ENCODE assay signal across 8 cellular contexts in the genomic region with DNA sequence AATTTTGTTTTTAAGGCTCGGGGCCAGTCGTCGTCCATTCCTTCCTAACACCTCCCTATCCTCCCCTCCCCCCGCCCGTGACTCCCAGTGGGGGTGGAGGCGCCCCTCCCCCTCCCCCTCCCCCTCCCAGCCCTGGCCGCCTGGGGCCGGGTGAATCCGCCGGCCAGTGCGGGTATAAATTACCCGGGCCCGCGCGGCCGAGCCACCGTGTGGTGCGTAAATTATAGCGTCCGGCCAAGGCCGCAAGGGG. TPM values are rescaled to one million over a fixed set of nuclear protein-coding genes. Genes with fewer than 3 reads are reported as not detected.
DNase-seq lines count a peak whose midpoint lies in the region; ATAC-seq and TF ChIP-seq lines count a peak whose summit lies in the region.

No MANE protein-coding gene starts in this region.

- H3F3A ChIP-seq in SK-N-SH (replicated peaks; ENCODE audit: insufficient read depth) = peaks cover 19% of the 10 kb centered on the region

- H3K14ac ChIP-seq in trophoblast cell (ENCODE audit: low read length) = peak overlapping the region; percentile 47

- H3K4me2 ChIP-seq in SK-N-SH = peak overlapping the region; percentile 98
- H3K4me2 ChIP-seq in trophoblast cell (ENCODE audit: low read length) = peak overlapping the region; percentile 87

- no peak overlapping the region for H2BK5ac ChIP-seq in trophoblast cell (ENCODE audit: low read depth, low read length, poor library complexity)

- no peak overlapping the region for H3K23ac ChIP-seq in trophoblast cell (ENCODE audit: low read length)

- H3K9me2 ChIP-seq in SK-N-SH = no peaks in the 10 kb centered on the region

- H3K27me3 ChIP-seq in SK-N-SH (ENCODE audit: insufficient read depth) (no peaks in the 10 kb centered on the region), trophoblast cell (ENCODE audit: insufficient read depth, low read length) (no peaks in the 10 kb centered on the region)

- H4K20me1 ChIP-seq in SK-N-SH (ENCODE audit: insufficient read depth) = peaks cover 30% of the 10 kb centered on the region

- H3K36me3 ChIP-seq in SK-N-SH (replicated peaks in 1 of 2; ENCODE audit: control insufficient read depth in 1 of 2, insufficient read depth in 2 of 2, low read length in 1 of 2) (no peaks in the 10 kb centered on the region), trophoblast cell (ENCODE audit: control insufficient read depth in 1 of 2, insufficient read depth in 2 of 2, low read length in 2 of 2) (no peaks in the 10 kb centered on the region)

- no peak for ATAC-seq in HG03280 (IDR thresholded peaks at IDR 0.05; ENCODE audit: unreplicated experiment)
- no peak for ATAC-seq in HG02798 (IDR thresholded peaks at IDR 0.05; ENCODE audit: poor library complexity, unreplicated experiment)
- ATAC-seq in GM18498 (IDR thresholded peaks at IDR 0.05; ENCODE audit: unreplicated experiment) = no peak

- no peak for DNase-seq in GM12864 (ENCODE audit: low read depth)
- no peak for DNase-seq in SK-N-SH
- DNase-seq in fibroblast of villous mesenchyme (ENCODE audit: low read depth) = peak; percentile 10
- DNase-seq in trophoblast cell = no peak
- no peak for DNase-seq in NK-92 treated with Interleukin-12 subunit alpha and Interleukin-12 subunit beta, amount 100 ng/mL, for 24 hours (lab: John Stamatoyannopoulos, UW)

- H3K4ac ChIP-seq in trophoblast cell (ENCODE audit: low read depth, low read length) = peak overlapping the region; percentile 46

- no peak overlapping the region for H2AK5ac ChIP-seq in trophoblast cell (ENCODE audit: low read length)

- TF ChIP-seq EP300 in SK-N-SH (IDR thresholded peaks at IDR 0.05; ENCODE audit: borderline replicate concordance in 1 of 2, low read depth in 1 of 2, low read length in 1 of 2) = no peak

- POLR2A ChIA-PET in SK-N-SH (lab: Yijun Ruan, JAX) = no interaction called here

- H2AFZ ChIP-seq in SK-N-SH (ENCODE audit: low read depth) (no peak overlapping the region), trophoblast cell (ENCODE audit: insufficient read depth, low read length, poor library complexity) (peak overlapping the region; percentile 38)

- no peaks in the 10 kb centered on the region for H3K9me3 ChIP-seq in SK-N-SH
- no peaks in the 10 kb centered on the region for H3K9me3 ChIP-seq in trophoblast cell (ENCODE audit: insufficient read depth, low read depth, low read length)

- peak overlapping the region; percentile 87 for H2BK120ac ChIP-seq in trophoblast cell (ENCODE audit: insufficient read depth, low read length, poor library complexity)

- H3K9ac ChIP-seq in SK-N-SH = peak overlapping the region; percentile 69
- no peak overlapping the region for H3K9ac ChIP-seq in trophoblast cell (ENCODE audit: low read length)

- peak overlapping the region; percentile 67 for H3K4me3 ChIP-seq in GM12864 (ENCODE audit: low read depth, low read length)
- peak overlapping the region; percentile 57 to 86 for H3K4me3 ChIP-seq in SK-N-SH (ENCODE audit: low read depth in 2 of 2, low read length in 1 of 2)
- peak overlapping the region; percentile 68 for H3K4me3 ChIP-seq in fibroblast of villous mesenchyme (ENCODE audit: low read depth, low read length)
- peak overlapping the region; percentile 57 for H3K4me3 ChIP-seq in trophoblast cell (ENCODE audit: low read depth, low read length)

- no peak for TF ChIP-seq CTCF in GM12864 (IDR thresholded peaks at IDR 0.05; ENCODE audit: low read depth, low read length, missing control alignments)
- no peak for TF ChIP-seq CTCF in SK-N-SH (IDR thresholded peaks at IDR 0.05)
- TF ChIP-seq CTCF in fibroblast of villous mesenchyme (IDR thresholded peaks at IDR 0.05; ENCODE audit: insufficient read depth, low read depth, low read length) = no peak

- H3K27ac ChIP-seq in SK-N-SH (ENCODE audit: low read depth in 2 of 2, low read length in 1 of 2) (peak overlapping the region; percentile 74 to 97), trophoblast cell (ENCODE audit: low read depth, low read length) (peak overlapping the region; percentile 76)

- H2BK12ac ChIP-seq in trophoblast cell (ENCODE audit: low read length) = peak overlapping the region; percentile 42

- H4K8ac ChIP-seq in trophoblast cell (ENCODE audit: low read depth, low read length) = no peak overlapping the region

- H3K79me2 ChIP-seq in SK-N-SH (ENCODE audit: insufficient read depth) (peaks cover 22% of the 10 kb centered on the region; the same call in 1 of the 2 replicates), trophoblast cell (ENCODE audit: control insufficient read depth, insufficient read depth, low read length, poor library complexity) (peaks cover 7% of the 10 kb centered on the region)

- CTCF ChIA-PET in SK-N-SH (lab: Yijun Ruan, JAX) = interaction anchor here (0.6 to 3.0 kb wide), 69 partner anchors 10 to 496 kb away, joined by 3 to 51 read pairs (median 5); no protein-coding TSS in a partner anchor

- H3K4me1 ChIP-seq in SK-N-SH (ENCODE audit: control insufficient read depth in 1 of 2, insufficient read depth in 2 of 2, low read depth in 1 of 2, low read length in 1 of 2) (peaks cover 16 to 59% of the 10 kb centered on the region in 2 experiments), trophoblast cell (ENCODE audit: control insufficient read depth in 1 of 2, insufficient read depth in 2 of 2, low read length in 2 of 2) (peaks cover 50 to 55% of the 10 kb centered on the region in 2 experiments)

- H4K91ac ChIP-seq in trophoblast cell (ENCODE audit: low read depth, low read length) = peak overlapping the region; percentile 80

- H3K79me1 ChIP-seq in trophoblast cell (ENCODE audit: low read length) = peaks cover 35% of the 10 kb centered on the region

- WGBS in SK-N-SH (ENCODE audit: low lambda C conversion rate) = 8% methylated on average over 12 of the region's 21 CpGs
- WGBS in trophoblast cell (ENCODE audit: extremely low coverage, insufficient coverage, insufficient read length) = no CpG with 5 or more reads among the region's 21 CpGs

- H3K18ac ChIP-seq in trophoblast cell (ENCODE audit: low read length) = peak overlapping the region; percentile 89

- H4K12ac ChIP-seq in trophoblast cell (ENCODE audit: low read depth, low read length) = no peak overlapping the region

- no peak for TF ChIP-seq RAD21 in SK-N-SH (IDR thresholded peaks at IDR 0.05; ENCODE audit: low read length)

TF ChIP-seq in SK-N-SH, 30 proteins besides CTCF, POLR2A, EP300 and RAD21 (continues in another document):
- no peak for TF ChIP-seq JUND (IDR thresholded peaks at IDR 0.05)
- no peak for TF ChIP-seq TAF1 (IDR thresholded peaks at IDR 0.05; ENCODE audit: borderline replicate concordance, low read depth, low read length)
- TF ChIP-seq, protein P1, sequence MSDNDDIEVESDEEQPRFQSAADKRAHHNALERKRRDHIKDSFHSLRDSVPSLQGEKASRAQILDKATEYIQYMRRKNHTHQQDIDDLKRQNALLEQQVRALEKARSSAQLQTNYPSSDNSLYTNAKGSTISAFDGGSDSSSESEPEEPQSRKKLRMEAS (IDR thresholded peaks at IDR 0.05; ENCODE audit: low read depth) = no peak
- TF ChIP-seq CHD2 (IDR thresholded peaks at IDR 0.05; ENCODE audit: low read length, partially characterized antibody) = no peak
- TF ChIP-seq, protein P2, sequence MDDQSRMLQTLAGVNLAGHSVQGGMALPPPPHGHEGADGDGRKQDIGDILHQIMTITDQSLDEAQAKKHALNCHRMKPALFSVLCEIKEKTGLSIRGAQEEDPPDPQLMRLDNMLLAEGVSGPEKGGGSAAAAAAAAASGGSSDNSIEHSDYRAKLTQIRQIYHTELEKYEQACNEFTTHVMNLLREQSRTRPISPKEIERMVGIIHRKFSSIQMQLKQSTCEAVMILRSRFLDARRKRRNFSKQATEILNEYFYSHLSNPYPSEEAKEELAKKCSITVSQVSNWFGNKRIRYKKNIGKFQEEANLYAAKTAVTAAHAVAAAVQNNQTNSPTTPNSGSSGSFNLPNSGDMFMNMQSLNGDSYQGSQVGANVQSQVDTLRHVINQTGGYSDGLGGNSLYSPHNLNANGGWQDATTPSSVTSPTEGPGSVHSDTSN (IDR thresholded peaks at IDR 0.05) = no peak
- no peak for TF ChIP-seq RXRA (IDR thresholded peaks at IDR 0.05; ENCODE audit: borderline replicate concordance, low read depth)
- TF ChIP-seq, protein P3, sequence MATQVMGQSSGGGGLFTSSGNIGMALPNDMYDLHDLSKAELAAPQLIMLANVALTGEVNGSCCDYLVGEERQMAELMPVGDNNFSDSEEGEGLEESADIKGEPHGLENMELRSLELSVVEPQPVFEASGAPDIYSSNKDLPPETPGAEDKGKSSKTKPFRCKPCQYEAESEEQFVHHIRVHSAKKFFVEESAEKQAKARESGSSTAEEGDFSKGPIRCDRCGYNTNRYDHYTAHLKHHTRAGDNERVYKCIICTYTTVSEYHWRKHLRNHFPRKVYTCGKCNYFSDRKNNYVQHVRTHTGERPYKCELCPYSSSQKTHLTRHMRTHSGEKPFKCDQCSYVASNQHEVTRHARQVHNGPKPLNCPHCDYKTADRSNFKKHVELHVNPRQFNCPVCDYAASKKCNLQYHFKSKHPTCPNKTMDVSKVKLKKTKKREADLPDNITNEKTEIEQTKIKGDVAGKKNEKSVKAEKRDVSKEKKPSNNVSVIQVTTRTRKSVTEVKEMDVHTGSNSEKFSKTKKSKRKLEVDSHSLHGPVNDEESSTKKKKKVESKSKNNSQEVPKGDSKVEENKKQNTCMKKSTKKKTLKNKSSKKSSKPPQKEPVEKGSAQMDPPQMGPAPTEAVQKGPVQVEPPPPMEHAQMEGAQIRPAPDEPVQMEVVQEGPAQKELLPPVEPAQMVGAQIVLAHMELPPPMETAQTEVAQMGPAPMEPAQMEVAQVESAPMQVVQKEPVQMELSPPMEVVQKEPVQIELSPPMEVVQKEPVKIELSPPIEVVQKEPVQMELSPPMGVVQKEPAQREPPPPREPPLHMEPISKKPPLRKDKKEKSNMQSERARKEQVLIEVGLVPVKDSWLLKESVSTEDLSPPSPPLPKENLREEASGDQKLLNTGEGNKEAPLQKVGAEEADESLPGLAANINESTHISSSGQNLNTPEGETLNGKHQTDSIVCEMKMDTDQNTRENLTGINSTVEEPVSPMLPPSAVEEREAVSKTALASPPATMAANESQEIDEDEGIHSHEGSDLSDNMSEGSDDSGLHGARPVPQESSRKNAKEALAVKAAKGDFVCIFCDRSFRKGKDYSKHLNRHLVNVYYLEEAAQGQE (IDR thresholded peaks at IDR 0.05; ENCODE audit: low read depth, low read length) = no peak
- no peak for TF ChIP-seq SMC3 (IDR thresholded peaks at IDR 0.05; ENCODE audit: low read depth, low read length)
- no peak for TF ChIP-seq ELF1 (IDR thresholded peaks at IDR 0.05)

RNA-seq across cellular contexts. Expression of a gene that starts 2.0 kb away (rescaled TPM):
- 22.7 and 26.5 TPM in 2 replicates for polyA plus RNA-seq in SK-N-SH (2012; rRNA removed)
- 18.5 and 22.7 TPM in 2 replicates for polyA plus RNA-seq in SK-N-SH (2012; cell fraction: cytosol; rRNA removed)
- polyA plus RNA-seq in SK-N-SH (2012; cell fraction: nucleus; rRNA removed) = 94.0 and 103 TPM in 2 replicates
- total RNA-seq in fibroblast of villous mesenchyme = 48.4 and 53.1 TPM in 2 replicates
- 175 and 188 TPM in 2 replicates for polyA plus RNA-seq in trophoblast cell (2013)
